In genomic region chr15:30195355-30196006, GRCh38 we compare ENCODE assay signal across 7 cellular contexts.
A peak's percentile ranks its signal among the peaks of the same experiment; 100 is the strongest.
DNase-seq lines count a peak whose midpoint lies in the region; ATAC-seq and TF ChIP-seq lines count a peak whose summit lies in the region.
"Not testable (repeated sequence)": the region's sequence is repeated elsewhere in the genome, so short reads cannot be mapped to it uniquely, and the experiment has no call there.

No MANE protein-coding gene starts in this region.

- intact Hi-C loops in left ventricle myocardium inferior (cut with micrococcal nuclease); sciatic nerve (cut with DNase I): not testable (repeated sequence)

- H3K36me3 ChIP-seq in GM23338 (ENCODE audit: insufficient read depth); left ventricle myocardium inferior; mesenchymal stem cell (ENCODE audit: control insufficient read depth in 1 of 2, insufficient read depth in 2 of 2, low read depth in 1 of 2, low read length in 2 of 2): not testable (repeated sequence)

- H3K79me2 ChIP-seq in GM23338 (replicated peaks; ENCODE audit: insufficient read depth) = not testable (repeated sequence)

- not testable (repeated sequence) for H3K14ac ChIP-seq in mesenchymal stem cell (ENCODE audit: low read length in 2 of 2)

- H2BK120ac ChIP-seq in mesenchymal stem cell (ENCODE audit: low read depth, low read length) = not testable (repeated sequence)

- not testable (repeated sequence) for TF ChIP-seq CTCF in GM23338 (conservative IDR thresholded peaks at IDR 0.05; ENCODE audit: low read depth in 2 of 2); left ventricle myocardium inferior (IDR thresholded peaks at IDR 0.05; ENCODE audit: borderline replicate concordance)

- H3K9me3 ChIP-seq in left ventricle myocardium inferior (replicated peaks); mesenchymal stem cell (ENCODE audit: control insufficient read depth, low read length): not testable (repeated sequence)

- H2BK5ac ChIP-seq in mesenchymal stem cell (ENCODE audit: low read depth, low read length, poor library complexity, severe bottlenecking) = not testable (repeated sequence)

- H4K91ac ChIP-seq in mesenchymal stem cell (ENCODE audit: low read length) = not testable (repeated sequence)

- not testable (repeated sequence) for H3K9me3 Mint-ChIP-seq in GM23338; activated T-helper 17 cell treated with anti-CD3 and anti-CD28 coated beads, Interleukin-2, amount 50 U/mL, for 72 hours

- in situ Hi-C loops in SK-MEL-5 (cut with HindIII; ENCODE audit: low pct_unique_long_range_greater_than_20kb, low sequenced_read_pairs) = not testable (repeated sequence)

- H3K18ac ChIP-seq in mesenchymal stem cell (ENCODE audit: low read depth in 1 of 2, low read length in 2 of 2) = not testable (repeated sequence)

- H3K27ac ChIP-seq in GM23338 (ENCODE audit: low read depth); left ventricle myocardium inferior (replicated peaks); mesenchymal stem cell (ENCODE audit: low read length, poor library complexity, severe bottlenecking): not testable (repeated sequence)

- H2AFZ ChIP-seq in GM23338; mesenchymal stem cell (ENCODE audit: low read depth, low read length): not testable (repeated sequence)

- not testable (repeated sequence) for H3K27ac Mint-ChIP-seq in GM23338; activated T-helper 17 cell treated with anti-CD3 and anti-CD28 coated beads, Interleukin-2, amount 50 U/mL, for 72 hours

- peak overlapping the region; percentile 58 for H3K4me3 ChIP-seq in GM23338
- peak overlapping the region; percentile 59 for H3K4me3 ChIP-seq in left ventricle myocardium inferior
- H3K4me3 ChIP-seq in mesenchymal stem cell (ENCODE audit: insufficient read depth in 1 of 2, low read depth in 1 of 2, low read length in 2 of 2) = not testable (repeated sequence)

- not testable (repeated sequence) for H3K9ac ChIP-seq in mesenchymal stem cell (ENCODE audit: low read length)

- H3K4me1 Mint-ChIP-seq in GM23338; activated T-helper 17 cell treated with anti-CD3 and anti-CD28 coated beads, Interleukin-2, amount 50 U/mL, for 72 hours: not testable (repeated sequence)

- not testable (repeated sequence) for H2AK5ac ChIP-seq in mesenchymal stem cell (ENCODE audit: low read length, severe bottlenecking)

- peak; percentile 42 for ATAC-seq in GM23338
- peak; percentile 26 for ATAC-seq in activated T-helper 17 cell treated with anti-CD3 and anti-CD28 coated beads, Interleukin-2, amount 50 U/mL, for 72 hours (replicated peaks)
- peak; percentile 11 for ATAC-seq in sciatic nerve

- no CpG with 5 or more reads among the region's 41 CpGs for WGBS in mesenchymal stem cell

- H3K9me2 ChIP-seq in GM23338 (ENCODE audit: insufficient read depth) = not testable (repeated sequence)

- not testable (repeated sequence) for H4K20me1 ChIP-seq in GM23338 (replicated peaks; ENCODE audit: insufficient read depth)

- H3F3A ChIP-seq in GM23338 (replicated peaks; ENCODE audit: low read depth) = not testable (repeated sequence)

- not testable (repeated sequence) for H3K4me1 ChIP-seq in GM23338 (ENCODE audit: insufficient read depth); left ventricle myocardium inferior; mesenchymal stem cell (ENCODE audit: control insufficient read depth, insufficient read depth, low read depth, low read length)

- not testable (repeated sequence) for H3K4me3 Mint-ChIP-seq in GM23338; activated T-helper 17 cell treated with anti-CD3 and anti-CD28 coated beads, Interleukin-2, amount 50 U/mL, for 72 hours

- not testable (repeated sequence) for H4K8ac ChIP-seq in mesenchymal stem cell (ENCODE audit: low read length)

- not testable (repeated sequence) for H3K23ac ChIP-seq in mesenchymal stem cell (ENCODE audit: low read length in 2 of 2)

- H3K36me3 Mint-ChIP-seq in GM23338 (ENCODE audit: low read depth); activated T-helper 17 cell treated with anti-CD3 and anti-CD28 coated beads, Interleukin-2, amount 50 U/mL, for 72 hours (ENCODE audit: low read depth): not testable (repeated sequence)

- H3K27me3 ChIP-seq in GM23338 (ENCODE audit: insufficient read depth) = peaks cover 33% of the 10 kb centered on the region
- peaks cover 15% of the 10 kb centered on the region for H3K27me3 ChIP-seq in left ventricle myocardium inferior (ENCODE audit: low read depth)
- not testable (repeated sequence) for H3K27me3 ChIP-seq in mesenchymal stem cell (ENCODE audit: control insufficient read depth in 1 of 2, insufficient read depth in 1 of 2, low read length in 2 of 2)

- H3K27me3 Mint-ChIP-seq in GM23338 (ENCODE audit: insufficient read depth, low read depth, poor library complexity) = peaks cover 12% of the 10 kb centered on the region
- H3K27me3 Mint-ChIP-seq in activated T-helper 17 cell treated with anti-CD3 and anti-CD28 coated beads, Interleukin-2, amount 50 U/mL, for 72 hours = not testable (repeated sequence)

- DNase-seq in GM23338 (ENCODE audit: low spot score) = peak; percentile 46
- peak; percentile 39 for DNase-seq in SK-MEL-5 (ENCODE audit: low read depth, low spot score)
- DNase-seq in ecto neural progenitor cell (ENCODE audit: low spot score) = peak; percentile 62
- not testable (repeated sequence) for DNase-seq in left ventricle myocardium inferior; sciatic nerve (ENCODE audit: low spot score)
- peak; percentile 0 for DNase-seq in mesenchymal stem cell

- H3K4ac ChIP-seq in mesenchymal stem cell (ENCODE audit: low read depth in 1 of 2, low read length in 2 of 2) = not testable (repeated sequence)

- H3K79me1 ChIP-seq in mesenchymal stem cell (replicated peaks; ENCODE audit: low read length, poor library complexity, severe bottlenecking) = not testable (repeated sequence)

- H2BK15ac ChIP-seq in mesenchymal stem cell (ENCODE audit: low read depth, poor library complexity, severe bottlenecking) = not testable (repeated sequence)

- not testable (repeated sequence) for H2BK12ac ChIP-seq in mesenchymal stem cell (ENCODE audit: low read length in 2 of 2)

- peak overlapping the region; percentile 69; the same call in 1 of the 2 replicates for H3K4me2 ChIP-seq in GM23338
- H3K4me2 ChIP-seq in mesenchymal stem cell (ENCODE audit: low read length, poor library complexity, severe bottlenecking) = not testable (repeated sequence)
